Comparison of ENCODE assay signal across 8 cellular contexts in genomic region chr1:197200468-197200899, GRCh38. TPM values are rescaled to one million over a fixed set of nuclear protein-coding genes. Genes with fewer than 3 reads are reported as not detected.
DNase-seq lines count a peak whose midpoint lies in the region; ATAC-seq and TF ChIP-seq lines count a peak whose summit lies in the region.

No MANE protein-coding gene starts in this region.

- peak overlapping the region; percentile 91 for H3K9ac ChIP-seq in NT2/D1 (ENCODE audit: insufficient read length, low read depth)

- WGBS in suprapubic skin = under 1% methylated on average over 12 of the region's 12 CpGs

- H3K4me3 ChIP-seq in NT2/D1 (ENCODE audit: insufficient read length, low read depth) (peak overlapping the region; percentile 76), cardiac fibroblast (replicated peaks in 1 of 2; ENCODE audit: low read depth in 2 of 2, low read length in 2 of 2) (peak overlapping the region; percentile 80 to 85), left lung (peak overlapping the region; percentile 77 to 79), suprapubic skin (peak overlapping the region; percentile 87)

- ATAC-seq in left lung (peak; percentile 23), GM18520 (IDR thresholded peaks at IDR 0.05; ENCODE audit: unreplicated experiment) (no peak)

- H3K4me1 ChIP-seq in NT2/D1 (ENCODE audit: insufficient read depth, insufficient read length) (no peaks in the 10 kb centered on the region), left lung (peaks cover 19 to 47% of the 10 kb centered on the region in 2 donors), suprapubic skin (peaks cover 46% of the 10 kb centered on the region)

- no peaks in the 10 kb centered on the region for H3K36me3 ChIP-seq in NT2/D1 (ENCODE audit: insufficient read depth, insufficient read length, low read length)
- no peaks in the 10 kb centered on the region for H3K36me3 ChIP-seq in left lung
- no peaks in the 10 kb centered on the region for H3K36me3 ChIP-seq in suprapubic skin

- no peak for TF ChIP-seq POLR2A in suprapubic skin (IDR thresholded peaks at IDR 0.05)

- H3K27me3 ChIP-seq in NT2/D1 (ENCODE audit: insufficient read depth, insufficient read length) (no peaks in the 10 kb centered on the region), left lung (no peaks in the 10 kb centered on the region), suprapubic skin (no peaks in the 10 kb centered on the region)

- peak overlapping the region; percentile 94 to 97 for H3K27ac ChIP-seq in left lung
- peak overlapping the region; percentile 97 for H3K27ac ChIP-seq in suprapubic skin

- TF ChIP-seq EP300 in suprapubic skin (IDR thresholded peaks at IDR 0.05) = no peak

- TF ChIP-seq CTCF in cardiac fibroblast (IDR thresholded peaks at IDR 0.05; ENCODE audit: low read depth, low read length) (no peak), left lung (IDR thresholded peaks at IDR 0.05) (no peak), suprapubic skin (IDR thresholded peaks at IDR 0.05) (no peak)

- intact Hi-C loops in left lung (cut with DNase I) = no loop called here

- DNase-seq in stimulated activated CD4-positive, alpha-beta T cell treated with anti-CD3 and anti-CD28 coated beads, TNF-alpha, amount 100 ng/mL, for 24 hours (ENCODE audit: low read depth in 3 of 3) = peak; percentile 1 to 10 (median 7)
- no peak for DNase-seq in stimulated activated CD4-positive, alpha-beta T cell treated with anti-CD3 and anti-CD28 coated beads, Interleukin-4, amount 100 ng/mL, for 4 hours
- peak; percentile 3 for DNase-seq in NT2/D1 (ENCODE audit: low read depth, low spot score)
- DNase-seq in cardiac fibroblast (ENCODE audit: low read depth in 2 of 2) = peak; percentile 35 to 61
- DNase-seq in left lung = no peak
- no peak for DNase-seq in suprapubic skin (ENCODE audit: low spot score in 2 of 2)
- DNase-seq in NCI-H187 (lab: John Stamatoyannopoulos, UW) = no peak

- H3K9me3 ChIP-seq in NT2/D1 (ENCODE audit: insufficient read depth, low read length) (no peaks in the 10 kb centered on the region), left lung (no peaks in the 10 kb centered on the region), suprapubic skin (no peaks in the 10 kb centered on the region)

RNA-seq across cellular contexts. Expression of gene ZBTB41, which starts 0.6 kb away (rescaled TPM):
- total RNA-seq in left lung (10 to 100 TPM; 14.7 to 16.3 TPM), suprapubic skin (10 to 100 TPM in 2 of 4 donors, 1 to 10 TPM in 2; 7.4 to 10.9 (median 9.3) TPM)

RNA-seq across cellular contexts. Expression of gene ASPM, which starts 54.0 kb away (rescaled TPM):
- total RNA-seq in left lung = 1 to 10 TPM; 1.1 to 6.4 TPM
- total RNA-seq in suprapubic skin = 10 to 100 TPM in 1 of 4 donors, 1 to 10 TPM in 3; 3.6 to 13.0 (median 5.6) TPM

Comparison
In these comparisons a context has a peak if more than half of its experiments do, and no peak if none do; other contexts are left out.
1. DNase-seq: peak in stimulated activated CD4-positive, alpha-beta T cell treated with anti-CD3 and anti-CD28 coated beads, TNF-alpha, amount 100 ng/mL, for 24 hours (3 of 3), NT2/D1 (single experiment) and cardiac fibroblast (2 of 2); none in stimulated activated CD4-positive, alpha-beta T cell treated with anti-CD3 and anti-CD28 coated beads, Interleukin-4, amount 100 ng/mL, for 4 hours (0 of 2), left lung (0 of 2), suprapubic skin (0 of 2) and NCI-H187 (0 of 2).
2. Peak in every context shown above with its lines, with median percentiles within 50 percentile points of each other: H3K4me3 ChIP-seq.